Comparison of ENCODE assay signal across 28 cellular contexts in genomic region chr2:17899871-17900270, GRCh38. TPM values are rescaled to one million over a fixed set of nuclear protein-coding genes. Genes with fewer than 3 reads are reported as not detected.
"Had no signal": no experiment of that assay in that cellular context is flagged by ENCODE, and none has a peak within 500 bp of the region (broad histone marks: within the 10 kb centered on the region; RNA-seq: fewer than 3 reads in every experiment).

No MANE protein-coding gene starts in this region.

- H3K4me3 ChIP-seq: ascending aorta, coronary artery, dorsolateral prefrontal cortex, heart left ventricle, stomach, thyroid gland, upper lobe of left lung, vagina had no signal

- H3K36me3 Mint-ChIP-seq: activated naive CD4-positive, alpha-beta T cell treated with anti-CD3 and anti-CD28 coated beads, Interleukin-2, amount 10 ng/mL, durations not matched to agents 7 days and 5 days; activated naive CD8-positive, alpha-beta T cell treated with anti-CD3 and anti-CD28 coated beads, Interleukin-2, amount 10 ng/mL, durations not matched to agents 7 days and 5 days; brain; stimulated activated effector memory CD8-positive, alpha-beta T cell treated with anti-CD3 and anti-CD28 coated beads, Interleukin-12 subunit alpha, Interleukin-12 subunit beta, amount 100 ng/mL, for 72 hours had no signal

- H3K4me3 Mint-ChIP-seq: activated CD4-positive, alpha-beta memory T cell treated with anti-CD3 and anti-CD28 coated beads, Interleukin-2, amount 10 ng/mL, durations not matched to agents 7 days and 5 days; activated CD4-positive, alpha-beta T cell treated with anti-CD3 and anti-CD28 coated beads, Interleukin-2, amount 10 ng/mL, durations not matched to agents 7 days and 5 days; activated naive CD4-positive, alpha-beta T cell treated with anti-CD3 and anti-CD28 coated beads, Interleukin-2, amount 10 ng/mL, durations not matched to agents 7 days and 5 days; activated naive CD8-positive, alpha-beta T cell treated with anti-CD3 and anti-CD28 coated beads, Interleukin-2, amount 10 ng/mL, durations not matched to agents 7 days and 5 days; activated T-cell treated with anti-CD3 and anti-CD28 coated beads, Interleukin-2, amount 50 U/mL, for 24 hours; brain; nephron; stimulated activated effector memory CD8-positive, alpha-beta T cell treated with anti-CD3 and anti-CD28 coated beads, Interleukin-12 subunit alpha, Interleukin-12 subunit beta, amount 100 ng/mL, for 72 hours had no signal

- H3K4me1 Mint-ChIP-seq: activated CD4-positive, alpha-beta memory T cell treated with anti-CD3 and anti-CD28 coated beads, Interleukin-2, amount 10 ng/mL, durations not matched to agents 7 days and 5 days; activated CD4-positive, alpha-beta T cell treated with anti-CD3 and anti-CD28 coated beads, Interleukin-2, amount 10 ng/mL, durations not matched to agents 7 days and 5 days; activated naive CD4-positive, alpha-beta T cell treated with anti-CD3 and anti-CD28 coated beads, Interleukin-2, amount 10 ng/mL, durations not matched to agents 7 days and 5 days; activated naive CD8-positive, alpha-beta T cell treated with anti-CD3 and anti-CD28 coated beads, Interleukin-2, amount 10 ng/mL, durations not matched to agents 7 days and 5 days; nephron; stimulated activated effector memory CD8-positive, alpha-beta T cell treated with anti-CD3 and anti-CD28 coated beads, Interleukin-12 subunit alpha, Interleukin-12 subunit beta, amount 100 ng/mL, for 72 hours had no signal

- ATAC-seq: heart left ventricle; sciatic nerve; stimulated activated effector memory CD8-positive, alpha-beta T cell treated with anti-CD3 and anti-CD28 coated beads, Interleukin-12 subunit alpha, Interleukin-12 subunit beta, amount 100 ng/mL, for 72 hours had no signal

- H3K36me3 ChIP-seq: ascending aorta, heart left ventricle, neutrophil, stomach, thyroid gland, upper lobe of left lung, vagina had no signal

- H3K9me3 Mint-ChIP-seq: activated CD4-positive, alpha-beta memory T cell treated with anti-CD3 and anti-CD28 coated beads, Interleukin-2, amount 10 ng/mL, durations not matched to agents 7 days and 5 days; activated CD4-positive, alpha-beta T cell treated with anti-CD3 and anti-CD28 coated beads, Interleukin-2, amount 10 ng/mL, durations not matched to agents 7 days and 5 days; activated naive CD4-positive, alpha-beta T cell treated with anti-CD3 and anti-CD28 coated beads, Interleukin-2, amount 10 ng/mL, durations not matched to agents 7 days and 5 days; activated naive CD8-positive, alpha-beta T cell treated with anti-CD3 and anti-CD28 coated beads, Interleukin-2, amount 10 ng/mL, durations not matched to agents 7 days and 5 days; activated T-cell treated with anti-CD3 and anti-CD28 coated beads, Interleukin-2, amount 50 U/mL, for 24 hours had no signal

- H3K27me3 Mint-ChIP-seq: progenitor cell of endocrine pancreas had no signal

- H3K27ac ChIP-seq: ascending aorta, coronary artery, dorsolateral prefrontal cortex, heart left ventricle, neutrophil, stomach, thyroid gland, upper lobe of left lung, vagina had no signal

- DNase-seq: activated CD4-positive, alpha-beta memory T cell treated with anti-CD3 and anti-CD28 coated beads, Interleukin-2, amount 10 ng/mL, durations not matched to agents 7 days and 5 days; activated CD4-positive, alpha-beta T cell treated with anti-CD3 and anti-CD28 coated beads for 1 hour; activated CD4-positive, alpha-beta T cell treated with anti-CD3 and anti-CD28 coated beads, Interleukin-2, amount 10 ng/mL, durations not matched to agents 7 days and 5 days; activated CD8-positive, alpha-beta memory T cell treated with anti-CD3 and anti-CD28 coated beads, Interleukin-2, amount 50 U/mL, for 48 hours; activated gamma-delta T cell; activated naive CD4-positive, alpha-beta T cell treated with anti-CD3 and anti-CD28 coated beads, Interleukin-2, amount 10 ng/mL, durations not matched to agents 7 days and 5 days; activated naive CD8-positive, alpha-beta T cell treated with anti-CD3 and anti-CD28 coated beads, Interleukin-2, amount 10 ng/mL, durations not matched to agents 7 days and 5 days; activated T-cell treated with anti-CD3 and anti-CD28 coated beads, Interleukin-2, amount 50 U/mL, for 24 hours; dorsolateral prefrontal cortex; effector memory CD4-positive, alpha-beta T cell; heart left ventricle; mammary epithelial cell; small intestine; stimulated activated CD4-positive, alpha-beta T cell treated with anti-CD3 and anti-CD28 coated beads, Interleukin-4, amount 100 ng/mL, for 24 hours; stomach; T-helper 2 cell; thyroid gland; upper lobe of left lung had no signal

- H3K4me1 ChIP-seq: ascending aorta, thyroid gland, upper lobe of left lung, vagina had no signal

- H3K27ac Mint-ChIP-seq: activated CD4-positive, alpha-beta memory T cell treated with anti-CD3 and anti-CD28 coated beads, Interleukin-2, amount 10 ng/mL, durations not matched to agents 7 days and 5 days; activated CD4-positive, alpha-beta T cell treated with anti-CD3 and anti-CD28 coated beads, Interleukin-2, amount 10 ng/mL, durations not matched to agents 7 days and 5 days; activated naive CD4-positive, alpha-beta T cell treated with anti-CD3 and anti-CD28 coated beads, Interleukin-2, amount 10 ng/mL, durations not matched to agents 7 days and 5 days; activated naive CD8-positive, alpha-beta T cell treated with anti-CD3 and anti-CD28 coated beads, Interleukin-2, amount 10 ng/mL, durations not matched to agents 7 days and 5 days; activated T-cell treated with anti-CD3 and anti-CD28 coated beads, Interleukin-2, amount 50 U/mL, for 24 hours; brain; nephron; progenitor cell of endocrine pancreas; stimulated activated effector memory CD8-positive, alpha-beta T cell treated with anti-CD3 and anti-CD28 coated beads, Interleukin-12 subunit alpha, Interleukin-12 subunit beta, amount 100 ng/mL, for 72 hours had no signal

- H3K9me3 ChIP-seq: ascending aorta, neutrophil, stomach, thyroid gland, upper lobe of left lung, vagina had no signal

RNA-seq across cellular contexts. Expression of gene KCNS3, which starts 21.4 kb away (rescaled TPM):
- total RNA-seq: activated CD4-positive, alpha-beta memory T cell treated with anti-CD3 and anti-CD28 coated beads, Interleukin-2, amount 10 ng/mL, durations not matched to agents 7 days and 5 days; activated CD4-positive, alpha-beta T cell treated with anti-CD3 and anti-CD28 coated beads, Interleukin-2, amount 10 ng/mL, durations not matched to agents 7 days and 5 days; activated naive CD8-positive, alpha-beta T cell treated with anti-CD3 and anti-CD28 coated beads, Interleukin-2, amount 10 ng/mL, durations not matched to agents 7 days and 5 days; osteocyte had no signal
